In genomic region chr7:24743471-24743870, GRCh38 we compare ENCODE assay signal across 28 cellular contexts.
"Had no signal": no experiment of that assay in that cellular context is flagged by ENCODE, and none has a peak within 500 bp of the region (broad histone marks: within the 10 kb centered on the region; RNA-seq: fewer than 3 reads in every experiment).

No MANE protein-coding gene starts in this region.

- H3K4me1 Mint-ChIP-seq: activated CD4-positive, alpha-beta T cell treated with anti-CD3 and anti-CD28 coated beads, Interleukin-2, amount 10 ng/mL, durations not matched to agents 24 days and 14 days; endodermal cell; naive thymus-derived CD8-positive, alpha-beta T cell; neural crest cell; stimulated activated effector memory CD8-positive, alpha-beta T cell treated with anti-CD3 and anti-CD28 coated beads, Interleukin-12 subunit alpha, Interleukin-12 subunit beta, amount 100 ng/mL, for 72 hours had no signal

- H3K9ac ChIP-seq: parathyroid adenoma had no signal

- ATAC-seq: activated CD8-positive, alpha-beta T cell treated with anti-CD3 and anti-CD28 coated beads for 36 hours; activated naive CD4-positive, alpha-beta T cell treated with anti-CD3 and anti-CD28 coated beads, Interleukin-2, amount 50 U/mL, for 72 hours; activated T-cell treated with anti-CD3 and anti-CD28 coated beads, Interleukin-2, amount 50 U/mL, for 4 hours; left cardiac atrium; naive thymus-derived CD8-positive, alpha-beta T cell; psoas muscle; stimulated activated effector memory CD8-positive, alpha-beta T cell treated with anti-CD3 and anti-CD28 coated beads, Interleukin-12 subunit alpha, Interleukin-12 subunit beta, amount 100 ng/mL, for 72 hours had no signal

- H3K36me3 ChIP-seq: breast epithelium, esophagus squamous epithelium, sigmoid colon, upper lobe of left lung had no signal

- H3K27ac ChIP-seq: breast epithelium, esophagus squamous epithelium, parathyroid adenoma, sigmoid colon, upper lobe of left lung had no signal

- H3K27ac Mint-ChIP-seq: activated CD4-positive, alpha-beta T cell treated with anti-CD3 and anti-CD28 coated beads, Interleukin-2, amount 10 ng/mL, durations not matched to agents 24 days and 14 days; activated CD8-positive, alpha-beta T cell treated with anti-CD3 and anti-CD28 coated beads for 36 hours; dendritic cell treated with granulocyte-macrophage colony-stimulating factor and Interleukin-4, amounts not matched to agents 40 ng/mL and 50 ng/mL, for 4 days; endodermal cell; naive thymus-derived CD8-positive, alpha-beta T cell; stimulated activated effector memory CD8-positive, alpha-beta T cell treated with anti-CD3 and anti-CD28 coated beads, Interleukin-12 subunit alpha, Interleukin-12 subunit beta, amount 100 ng/mL, for 72 hours; stimulated activated naive CD8-positive, alpha-beta T cell treated with anti-CD3 and anti-CD28 coated beads, Interleukin-15, Interleukin-2, amounts not matched to agents 100 ng/mL and 50 ng/mL, for 24 hours had no signal

- H2AFZ ChIP-seq: parathyroid adenoma had no signal

- H3K36me3 Mint-ChIP-seq: naive thymus-derived CD8-positive, alpha-beta T cell; stimulated activated effector memory CD8-positive, alpha-beta T cell treated with anti-CD3 and anti-CD28 coated beads, Interleukin-12 subunit alpha, Interleukin-12 subunit beta, amount 100 ng/mL, for 72 hours had no signal

- FAIRE-seq: frontal cortex, keratinocyte, small intestine had no signal

- DNase-seq: activated CD4-positive, alpha-beta T cell treated with anti-CD3 and anti-CD28 coated beads, Interleukin-2, amount 10 ng/mL, durations not matched to agents 24 days and 14 days; activated CD4-positive, CD25-positive, alpha-beta regulatory T cell treated with anti-CD3 and anti-CD28 coated beads, Interleukin-2, amount 50 U/mL, for 72 hours; activated CD8-positive, alpha-beta T cell treated with anti-CD3 and anti-CD28 coated beads for 36 hours; activated naive CD4-positive, alpha-beta T cell; activated T-cell treated with anti-CD3 and anti-CD28 coated beads, Interleukin-2, amount 50 U/mL, for 4 hours; central memory CD4-positive, alpha-beta T cell; endodermal cell; esophagus squamous epithelium; glutamatergic neuron; left cardiac atrium; midbrain; naive thymus-derived CD8-positive, alpha-beta T cell; occipital lobe; psoas muscle; sigmoid colon; small intestine; stimulated activated CD4-positive, alpha-beta T cell treated with anti-CD3 and anti-CD28 coated beads, Interleukin-4, amount 100 ng/mL, for 24 hours; T-helper 2 cell; upper lobe of left lung had no signal

- H3K4me3 Mint-ChIP-seq: activated CD4-positive, alpha-beta T cell treated with anti-CD3 and anti-CD28 coated beads, Interleukin-2, amount 10 ng/mL, durations not matched to agents 24 days and 14 days; activated CD8-positive, alpha-beta T cell treated with anti-CD3 and anti-CD28 coated beads for 36 hours; activated T-cell treated with anti-CD3 and anti-CD28 coated beads, Interleukin-2, amount 50 U/mL, for 4 hours; dendritic cell treated with granulocyte-macrophage colony-stimulating factor and Interleukin-4, amounts not matched to agents 40 ng/mL and 50 ng/mL, for 4 days; endodermal cell; naive thymus-derived CD8-positive, alpha-beta T cell; neural crest cell; stimulated activated effector memory CD8-positive, alpha-beta T cell treated with anti-CD3 and anti-CD28 coated beads, Interleukin-12 subunit alpha, Interleukin-12 subunit beta, amount 100 ng/mL, for 72 hours; stimulated activated naive CD8-positive, alpha-beta T cell treated with anti-CD3 and anti-CD28 coated beads, Interleukin-15, Interleukin-2, amounts not matched to agents 100 ng/mL and 50 ng/mL, for 24 hours had no signal

- H3K27me3 ChIP-seq: breast epithelium, esophagus squamous epithelium, sigmoid colon, upper lobe of left lung had no signal

- H3K4me1 ChIP-seq: breast epithelium, esophagus squamous epithelium, parathyroid adenoma, sigmoid colon, upper lobe of left lung had no signal

- H3K4me3 ChIP-seq: breast epithelium, esophagus squamous epithelium, psoas muscle, sigmoid colon, upper lobe of left lung had no signal
